Comparison of ENCODE assay signal across 30 cellular contexts in the genomic region with DNA sequence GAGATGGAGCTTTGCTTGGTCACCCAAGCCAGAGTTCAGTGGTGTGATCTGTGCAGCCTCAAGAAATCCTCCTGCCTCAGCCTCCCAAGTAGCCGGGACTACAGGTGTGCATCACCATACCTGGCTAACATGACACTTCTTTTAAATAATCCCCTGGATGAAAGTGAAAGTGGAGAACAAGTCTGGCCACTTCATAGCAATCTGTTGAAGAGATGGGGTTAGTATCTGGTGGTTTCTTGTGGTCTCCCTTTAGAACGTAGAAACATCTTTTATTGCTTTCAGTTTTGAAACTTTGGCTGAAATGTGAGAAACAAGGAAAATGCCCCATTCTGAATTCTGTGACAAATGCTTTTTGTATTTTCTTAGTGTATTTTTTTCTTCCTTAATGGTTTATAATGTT.
A peak's percentile ranks its signal among the peaks of the same experiment; 100 is the strongest.
DNase-seq lines count a peak whose midpoint lies in the region; ATAC-seq lines count a peak whose summit lies in the region.
"Had no signal": no experiment of that assay in that cellular context is flagged by ENCODE, and none has a peak within 500 bp of the region (broad histone marks: within the 10 kb centered on the region; RNA-seq: fewer than 3 reads in every experiment).

No MANE protein-coding gene starts in this region.

- H3K27ac Mint-ChIP-seq in activated CD4-positive, alpha-beta memory T cell treated with anti-CD3 and anti-CD28 coated beads, Interleukin-2, amount 10 ng/mL, durations not matched to agents 7 days and 5 days = no peak overlapping the region
- no peak overlapping the region for H3K27ac Mint-ChIP-seq in T-cell
- H3K27ac Mint-ChIP-seq: activated CD4-positive, alpha-beta T cell treated with anti-CD3 and anti-CD28 coated beads, Interleukin-2, amount 10 ng/mL, durations not matched to agents 7 days and 5 days; activated CD8-positive, alpha-beta memory T cell treated with anti-CD3 and anti-CD28 coated beads, Interleukin-2, amount 10 ng/mL, durations not matched to agents 7 days and 5 days; natural killer cell treated with Interleukin-12 subunit alpha and Interleukin-12 subunit beta and Interleukin-15 and Interleukin-18, amount 100 ng/mL, for 72 hours had no signal

- no peaks in the 10 kb centered on the region for H3K36me3 Mint-ChIP-seq in activated CD4-positive, alpha-beta memory T cell treated with anti-CD3 and anti-CD28 coated beads, Interleukin-2, amount 10 ng/mL, durations not matched to agents 7 days and 5 days (ENCODE audit: low read depth)
- no peaks in the 10 kb centered on the region for H3K36me3 Mint-ChIP-seq in T-cell
- H3K36me3 Mint-ChIP-seq: activated CD8-positive, alpha-beta memory T cell treated with anti-CD3 and anti-CD28 coated beads, Interleukin-2, amount 10 ng/mL, durations not matched to agents 7 days and 5 days had no signal

- POLR2A ChIA-PET in activated CD4-positive, alpha-beta memory T cell treated with anti-CD3 and anti-CD28 coated beads, Interleukin-2, amount 10 ng/mL, durations not matched to agents 7 days and 5 days (lab: Charles Lee) = no interaction called here
- POLR2A ChIA-PET in T-cell (lab: Charles Lee) = no interaction called here

- no peaks in the 10 kb centered on the region for H3K4me1 Mint-ChIP-seq in activated CD4-positive, alpha-beta memory T cell treated with anti-CD3 and anti-CD28 coated beads, Interleukin-2, amount 10 ng/mL, durations not matched to agents 7 days and 5 days
- peaks cover 0 to 2% (median 0%) of the 10 kb centered on the region in 3 donors for H3K4me1 Mint-ChIP-seq in T-cell
- H3K4me1 Mint-ChIP-seq: activated CD4-positive, alpha-beta T cell treated with anti-CD3 and anti-CD28 coated beads, Interleukin-2, amount 10 ng/mL, durations not matched to agents 7 days and 5 days; activated CD8-positive, alpha-beta memory T cell treated with anti-CD3 and anti-CD28 coated beads, Interleukin-2, amount 10 ng/mL, durations not matched to agents 7 days and 5 days had no signal

- ATAC-seq in GM18502 (IDR thresholded peaks at IDR 0.05; ENCODE audit: poor library complexity, unreplicated experiment) = peak; percentile 53
- peak; percentile 60 for ATAC-seq in GM19463 (IDR thresholded peaks at IDR 0.05; ENCODE audit: unreplicated experiment)
- ATAC-seq in HG02981 (IDR thresholded peaks at IDR 0.05; ENCODE audit: unreplicated experiment) = peak; percentile 82
- ATAC-seq in T-cell (replicated peaks in 1 of 4) = no peak
- ATAC-seq: activated CD8-positive, alpha-beta memory T cell treated with anti-CD3 and anti-CD28 coated beads, Interleukin-2, amount 10 ng/mL, durations not matched to agents 7 days and 5 days; heart left ventricle; natural killer cell treated with Interleukin-12 subunit alpha and Interleukin-12 subunit beta and Interleukin-15 and Interleukin-18, amount 100 ng/mL, for 72 hours; stimulated activated naive CD8-positive, alpha-beta T cell treated with anti-CD3 and anti-CD28 coated beads, Interleukin-15, Interleukin-2, amounts not matched to agents 100 U/mL and 50 U/mL, for 24 hours had no signal

- H3K27me3 Mint-ChIP-seq in activated CD4-positive, alpha-beta memory T cell treated with anti-CD3 and anti-CD28 coated beads, Interleukin-2, amount 10 ng/mL, durations not matched to agents 7 days and 5 days = no peaks in the 10 kb centered on the region
- no peaks in the 10 kb centered on the region for H3K27me3 Mint-ChIP-seq in T-cell
- H3K27me3 Mint-ChIP-seq: activated CD4-positive, alpha-beta T cell treated with anti-CD3 and anti-CD28 coated beads, Interleukin-2, amount 10 ng/mL, durations not matched to agents 7 days and 5 days; activated CD8-positive, alpha-beta memory T cell treated with anti-CD3 and anti-CD28 coated beads, Interleukin-2, amount 10 ng/mL, durations not matched to agents 7 days and 5 days; natural killer cell treated with Interleukin-12 subunit alpha and Interleukin-12 subunit beta and Interleukin-15 and Interleukin-18, amount 100 ng/mL, for 72 hours had no signal

- DNase-seq in OCI-M1 (lab: John Stamatoyannopoulos, UW) (peak; percentile 20), NCI-H748 (lab: John Stamatoyannopoulos, UW; ENCODE audit: unreplicated experiment) (no peak), T-cell (no peak)
- DNase-seq in activated CD4-positive, alpha-beta memory T cell treated with anti-CD3 and anti-CD28 coated beads, Interleukin-2, amount 10 ng/mL, durations not matched to agents 7 days and 5 days = no peak
- no peak for DNase-seq in NK-92 treated with Interleukin-12 subunit alpha and Interleukin-12 subunit beta, amount 100 ng/mL, for 24 hours (lab: John Stamatoyannopoulos, UW)
- DNase-seq: activated CD4-positive, alpha-beta T cell treated with anti-CD3 and anti-CD28 coated beads, Interleukin-2, amount 10 ng/mL, durations not matched to agents 7 days and 5 days; activated CD8-positive, alpha-beta memory T cell treated with anti-CD3 and anti-CD28 coated beads, Interleukin-2, amount 10 ng/mL, durations not matched to agents 7 days and 5 days; activated naive CD4-positive, alpha-beta T cell treated with Interleukin-2 at 50 U/mL for 16 hours; activated T-cell treated with anti-CD3 and anti-CD28 coated beads, Interleukin-2, amount 50 U/mL, for 48 hours; brain microvascular endothelial cell; COR-L47; DMS53; effector memory CD4-positive, alpha-beta T cell; GF-D8; heart left ventricle; Karpas-422; midbrain; NCI-H1048; NCI-H187; NCI-H2171 treated with DMSO at 0.1 percent for 48 hours; NCI-H524; Peyer's patch; SIG-M5; stimulated activated naive CD8-positive, alpha-beta T cell treated with anti-CD3 and anti-CD28 coated beads, Interleukin-15, Interleukin-2, amounts not matched to agents 100 U/mL and 50 U/mL, for 24 hours; T1000; WERI-Rb-1 had no signal

- peaks cover 2% of the 10 kb centered on the region for H3K9me3 Mint-ChIP-seq in activated CD4-positive, alpha-beta memory T cell treated with anti-CD3 and anti-CD28 coated beads, Interleukin-2, amount 10 ng/mL, durations not matched to agents 7 days and 5 days
- peaks cover 0 to 6% (median 5%) of the 10 kb centered on the region in 3 donors for H3K9me3 Mint-ChIP-seq in T-cell
- H3K9me3 Mint-ChIP-seq: activated CD4-positive, alpha-beta T cell treated with anti-CD3 and anti-CD28 coated beads, Interleukin-2, amount 10 ng/mL, durations not matched to agents 7 days and 5 days had no signal

- H3K4me3 Mint-ChIP-seq in activated CD4-positive, alpha-beta memory T cell treated with anti-CD3 and anti-CD28 coated beads, Interleukin-2, amount 10 ng/mL, durations not matched to agents 7 days and 5 days = no peak overlapping the region
- no peak overlapping the region for H3K4me3 Mint-ChIP-seq in T-cell
- H3K4me3 Mint-ChIP-seq: activated CD4-positive, alpha-beta T cell treated with anti-CD3 and anti-CD28 coated beads, Interleukin-2, amount 10 ng/mL, durations not matched to agents 7 days and 5 days; activated CD8-positive, alpha-beta memory T cell treated with anti-CD3 and anti-CD28 coated beads, Interleukin-2, amount 10 ng/mL, durations not matched to agents 7 days and 5 days; natural killer cell treated with Interleukin-12 subunit alpha and Interleukin-12 subunit beta and Interleukin-15 and Interleukin-18, amount 100 ng/mL, for 72 hours had no signal

- CTCF ChIA-PET in activated CD4-positive, alpha-beta memory T cell treated with anti-CD3 and anti-CD28 coated beads, Interleukin-2, amount 10 ng/mL, durations not matched to agents 7 days and 5 days (lab: Charles Lee) = no interaction called here
- CTCF ChIA-PET in T-cell (lab: Charles Lee) = no interaction called here

Comparison
In these comparisons a context has a peak if more than half of its experiments do, and no peak if none do; other contexts are left out.
1. ATAC-seq: peak in GM18502 (single experiment), GM19463 (single experiment) and HG02981 (single experiment); none in T-cell (0 of 4).